ENCODE assay signal across 9 cellular contexts in genomic region chr22:36228848-36229421, GRCh38. TPM values are rescaled to one million over a fixed set of nuclear protein-coding genes. Genes with fewer than 3 reads are reported as not detected.
A peak's percentile ranks its signal among the peaks of the same experiment; 100 is the strongest.
DNase-seq lines count a peak whose midpoint lies in the region; ATAC-seq, FAIRE-seq and TF ChIP-seq lines count a peak whose summit lies in the region.
"Not testable (repeated sequence)": the region's sequence is repeated elsewhere in the genome, so short reads cannot be mapped to it uniquely, and the experiment has no call there.
"Had no signal": no experiment of that assay in that cellular context is flagged by ENCODE, and none has a peak within 500 bp of the region (broad histone marks: within the 10 kb centered on the region; RNA-seq: fewer than 3 reads in every experiment).

No MANE protein-coding gene starts in this region.

- H3K9me3 Mint-ChIP-seq in activated naive CD4-positive, alpha-beta T cell treated with anti-CD3 and anti-CD28 coated beads, Interleukin-2, amount 50 U/mL, for 24 hours; mesothelial cell of epicardium: not testable (repeated sequence)

- not testable (repeated sequence) for H3K4me3 Mint-ChIP-seq in activated naive CD4-positive, alpha-beta T cell treated with anti-CD3 and anti-CD28 coated beads, Interleukin-2, amount 50 U/mL, for 24 hours
- H3K4me3 Mint-ChIP-seq in mesothelial cell of epicardium, result peak overlapping the region; percentile 22

- H3K27ac ChIP-seq in coronary artery, result not testable (repeated sequence)
- peak overlapping the region; percentile 73 for H3K27ac ChIP-seq in psoas muscle

- not testable (repeated sequence) for H3K9me3 ChIP-seq in psoas muscle

- 86 to 91% (median 88%) methylated on average over 7 of the region's 7 CpGs for WGBS in psoas muscle, 3 donors

- peak overlapping the region; percentile 17 for H3K27ac Mint-ChIP-seq in activated naive CD4-positive, alpha-beta T cell treated with anti-CD3 and anti-CD28 coated beads, Interleukin-2, amount 50 U/mL, for 24 hours
- peak overlapping the region; percentile 94 for H3K27ac Mint-ChIP-seq in mesothelial cell of epicardium

- peak; percentile 69 for DNase-seq in ELF-1 (ENCODE audit: low read depth, low spot score)
- peak; percentile 50 for DNase-seq in activated CD8-positive, alpha-beta memory T cell treated with anti-CD3 and anti-CD28 coated beads for 24 hours
- peak; percentile 36 for DNase-seq in coronary artery (ENCODE audit: low spot score)
- DNase-seq in mesothelial cell of epicardium (ENCODE audit: low spot score in 2 of 2, unreplicated experiment in 2 of 2), result peak in 1 of 2 experiments; percentile 59
- not testable (repeated sequence) for DNase-seq in psoas muscle; urothelium cell line (ENCODE audit: low spot score)

- H3K36me3 Mint-ChIP-seq in activated naive CD4-positive, alpha-beta T cell treated with anti-CD3 and anti-CD28 coated beads, Interleukin-2, amount 50 U/mL, for 24 hours, result peaks cover 22% of the 10 kb centered on the region
- H3K36me3 Mint-ChIP-seq in mesothelial cell of epicardium, result peaks cover 59% of the 10 kb centered on the region

- not testable (repeated sequence) for H3K27me3 ChIP-seq in psoas muscle (ENCODE audit: insufficient read depth in 3 of 3, low read length in 2 of 3)

- peak; percentile 81 for FAIRE-seq in urothelium cell line (lab: Jason Lieb, UNC)

- not testable (repeated sequence) for H3K27me3 Mint-ChIP-seq in activated naive CD4-positive, alpha-beta T cell treated with anti-CD3 and anti-CD28 coated beads, Interleukin-2, amount 50 U/mL, for 24 hours; mesothelial cell of epicardium (ENCODE audit: low read depth)

- peaks cover 3 to 67% of the 10 kb centered on the region in 2 donors for H3K36me3 ChIP-seq in psoas muscle (ENCODE audit: insufficient read depth in 1 of 2, low read depth in 1 of 2)

- not testable (repeated sequence) for ATAC-seq in psoas muscle

- not testable (repeated sequence) for H3K4me3 ChIP-seq in coronary artery, psoas muscle

- peaks cover 25% of the 10 kb centered on the region for H3K4me1 ChIP-seq in psoas muscle

- not testable (repeated sequence) for H3K4me1 Mint-ChIP-seq in activated naive CD4-positive, alpha-beta T cell treated with anti-CD3 and anti-CD28 coated beads, Interleukin-2, amount 50 U/mL, for 24 hours
- peaks cover 33% of the 10 kb centered on the region for H3K4me1 Mint-ChIP-seq in mesothelial cell of epicardium

- not testable (repeated sequence) for TF ChIP-seq CTCF in coronary artery (IDR thresholded peaks at IDR 0.05); mesothelial cell of epicardium (IDR thresholded peaks at IDR 0.05; ENCODE audit: unreplicated experiment); psoas muscle (IDR thresholded peaks at IDR 0.05)

- intact Hi-C loops in psoas muscle (cut with DNase I), result loop anchor here in 1 of 2 donors (10.0 kb wide), 1 partner anchor 84 kb away; no protein-coding TSS in a partner anchor

RNA-seq across cellular contexts. Expression of gene APOL2, which starts 10.4 kb away (rescaled TPM):
- 55.5 to 59.4 TPM (median 56.1 TPM) in 3 replicates for total RNA-seq in mesothelial cell of epicardium
- total RNA-seq in psoas muscle, result 10 to 100 TPM; 24.4 to 54.7 (median 43.6) TPM
- 10 to 100 TPM; 17.5 to 52.2 (median 26.8) TPM for polyA plus RNA-seq in psoas muscle

RNA-seq across cellular contexts. Expression of gene APOL1, which starts 24.0 kb away (rescaled TPM):
- 1.7 to 1.9 TPM (median 1.7 TPM) in 3 replicates for total RNA-seq in mesothelial cell of epicardium
- 10 to 100 TPM in 3 of 4 donors, 1 to 10 TPM in 1; 5.7 to 16.3 (median 13.5) TPM for total RNA-seq in psoas muscle
- polyA plus RNA-seq in psoas muscle, result 1 to 10 TPM; 5.3 to 6.0 (median 5.8) TPM
- total RNA-seq: H1 had no signal
- polyA plus RNA-seq: H1 had no signal

RNA-seq across cellular contexts. Expression of gene APOL4, which starts 27.3 kb away (rescaled TPM):
- total RNA-seq in mesothelial cell of epicardium (15.0 to 16.4 TPM (median 15.9 TPM) in 3 replicates), psoas muscle (1 to 10 TPM in 3 of 4 donors, under 1 TPM in 1; 0.86 to 6.8 (median 2.5) TPM)
- polyA plus RNA-seq in psoas muscle, result 1 to 10 TPM; 1.1 to 2.1 (median 1.6) TPM
- total RNA-seq: H1, HT-29 had no signal
